ENCODE assay signal across 33 cellular contexts in genomic region chr11:68938088-68938487, GRCh38. TPM values are rescaled to one million over a fixed set of nuclear protein-coding genes. Genes with fewer than 3 reads are reported as not detected.
"Had no signal": no experiment of that assay in that cellular context is flagged by ENCODE, and none has a peak within 500 bp of the region (broad histone marks: within the 10 kb centered on the region; RNA-seq: fewer than 3 reads in every experiment).

No MANE protein-coding gene starts in this region.

- H3K4me1 Mint-ChIP-seq: activated CD4-positive, alpha-beta memory T cell treated with anti-CD3 and anti-CD28 coated beads, Interleukin-2, amount 10 ng/mL, durations not matched to agents 7 days and 5 days; activated CD4-positive, alpha-beta T cell treated with anti-CD3 and anti-CD28 coated beads, Interleukin-2, amount 10 ng/mL, durations not matched to agents 7 days and 5 days; activated naive CD4-positive, alpha-beta T cell treated with anti-CD3 and anti-CD28 coated beads, Interleukin-2, amount 50 U/mL, for 24 hours; neural crest cell had no signal

- H3K27ac ChIP-seq: breast epithelium, colonic mucosa, foreskin keratinocyte, heart right ventricle, parathyroid adenoma, psoas muscle had no signal

- H2AFZ ChIP-seq: parathyroid adenoma had no signal

- H3K4me1 ChIP-seq: breast epithelium, colonic mucosa, foreskin keratinocyte, heart right ventricle, parathyroid adenoma, psoas muscle had no signal

- H3K9me3 Mint-ChIP-seq: activated CD4-positive, alpha-beta memory T cell treated with anti-CD3 and anti-CD28 coated beads, Interleukin-2, amount 10 ng/mL, durations not matched to agents 7 days and 5 days; activated CD4-positive, alpha-beta T cell treated with anti-CD3 and anti-CD28 coated beads, Interleukin-2, amount 10 ng/mL, durations not matched to agents 7 days and 5 days; activated naive CD4-positive, alpha-beta T cell treated with anti-CD3 and anti-CD28 coated beads, Interleukin-2, amount 50 U/mL, for 24 hours; activated naive CD8-positive, alpha-beta T cell treated with anti-CD3 and anti-CD28 coated beads, Interleukin-2, amount 50 U/mL, for 24 hours; activated T-cell treated with anti-CD3 and anti-CD28 coated beads, Interleukin-2, amount 50 U/mL, for 24 hours; effector memory CD8-positive, alpha-beta T cell; naive B cell; neural crest cell had no signal

- H3K4me3 ChIP-seq: breast epithelium, colonic mucosa, dorsolateral prefrontal cortex, heart right ventricle, psoas muscle, testis had no signal

- H3K9ac ChIP-seq: parathyroid adenoma had no signal

- H3K4me3 Mint-ChIP-seq: activated CD4-positive, alpha-beta memory T cell treated with anti-CD3 and anti-CD28 coated beads, Interleukin-2, amount 10 ng/mL, durations not matched to agents 7 days and 5 days; activated CD4-positive, alpha-beta T cell treated with anti-CD3 and anti-CD28 coated beads, Interleukin-2, amount 10 ng/mL, durations not matched to agents 7 days and 5 days; activated naive CD4-positive, alpha-beta T cell treated with anti-CD3 and anti-CD28 coated beads, Interleukin-2, amount 50 U/mL, for 24 hours; activated naive CD8-positive, alpha-beta T cell treated with anti-CD3 and anti-CD28 coated beads, Interleukin-2, amount 50 U/mL, for 24 hours; activated T-cell treated with anti-CD3 and anti-CD28 coated beads, Interleukin-2, amount 50 U/mL, for 24 hours; effector memory CD8-positive, alpha-beta T cell; naive B cell; neural crest cell had no signal

- DNase-seq: activated CD4-positive, alpha-beta memory T cell treated with anti-CD3 and anti-CD28 coated beads, Interleukin-2, amount 10 ng/mL, durations not matched to agents 7 days and 5 days; activated CD4-positive, alpha-beta T cell treated with anti-CD3 and anti-CD28 coated beads for 1 hour; activated CD4-positive, alpha-beta T cell treated with anti-CD3 and anti-CD28 coated beads, Interleukin-2, amount 10 ng/mL, durations not matched to agents 7 days and 5 days; activated CD8-positive, alpha-beta memory T cell treated with anti-CD3 and anti-CD28 coated beads, Interleukin-2, amount 50 U/mL, for 48 hours; activated gamma-delta T cell; activated naive CD8-positive, alpha-beta T cell treated with anti-CD3 and anti-CD28 coated beads, Interleukin-2, amount 50 U/mL, for 24 hours; activated T-cell treated with anti-CD3 and anti-CD28 coated beads, Interleukin-2, amount 50 U/mL, for 24 hours; amygdala; central memory CD4-positive, alpha-beta T cell; colonic mucosa; effector memory CD8-positive, alpha-beta T cell; foreskin keratinocyte; heart right ventricle; left ventricle myocardium superior; naive B cell; occipital lobe; psoas muscle; stimulated activated CD4-positive, alpha-beta T cell treated with anti-CD3 and anti-CD28 coated beads, Interleukin-2, amount 100 ng/mL, for 48 hours; stimulated activated naive CD4-positive, alpha-beta T cell treated with Interleukin-2 at 50 U/mL for 16 hours; T-helper 2 cell; testis; trophoblast cell had no signal

- H3K36me3 ChIP-seq: breast epithelium had no signal

- ATAC-seq: activated naive CD8-positive, alpha-beta T cell treated with anti-CD3 and anti-CD28 coated beads, Interleukin-2, amount 50 U/mL, for 24 hours; effector memory CD8-positive, alpha-beta T cell; foreskin keratinocyte; left ventricle myocardium superior; psoas muscle; right cardiac atrium had no signal

- H3K9me3 ChIP-seq: breast epithelium, colonic mucosa, heart right ventricle, psoas muscle, testis had no signal

- H3K27me3 Mint-ChIP-seq: activated CD4-positive, alpha-beta memory T cell treated with anti-CD3 and anti-CD28 coated beads, Interleukin-2, amount 10 ng/mL, durations not matched to agents 7 days and 5 days; activated CD4-positive, alpha-beta T cell treated with anti-CD3 and anti-CD28 coated beads, Interleukin-2, amount 10 ng/mL, durations not matched to agents 7 days and 5 days; activated naive CD4-positive, alpha-beta T cell treated with anti-CD3 and anti-CD28 coated beads, Interleukin-2, amount 50 U/mL, for 24 hours; activated naive CD8-positive, alpha-beta T cell treated with anti-CD3 and anti-CD28 coated beads, Interleukin-2, amount 50 U/mL, for 24 hours; activated T-cell treated with anti-CD3 and anti-CD28 coated beads, Interleukin-2, amount 50 U/mL, for 24 hours; effector memory CD8-positive, alpha-beta T cell; naive B cell had no signal

- H3K27ac Mint-ChIP-seq: activated CD4-positive, alpha-beta memory T cell treated with anti-CD3 and anti-CD28 coated beads, Interleukin-2, amount 10 ng/mL, durations not matched to agents 7 days and 5 days; activated CD4-positive, alpha-beta T cell treated with anti-CD3 and anti-CD28 coated beads, Interleukin-2, amount 10 ng/mL, durations not matched to agents 7 days and 5 days; activated naive CD4-positive, alpha-beta T cell treated with anti-CD3 and anti-CD28 coated beads, Interleukin-2, amount 50 U/mL, for 24 hours; activated naive CD8-positive, alpha-beta T cell treated with anti-CD3 and anti-CD28 coated beads, Interleukin-2, amount 50 U/mL, for 24 hours had no signal

- H3K27me3 ChIP-seq: breast epithelium, colonic mucosa, dorsolateral prefrontal cortex, foreskin keratinocyte, heart right ventricle, testis had no signal

RNA-seq across cellular contexts. Expression of gene MRGPRD, which starts 42.7 kb away (rescaled TPM):
- total RNA-seq: activated CD4-positive, alpha-beta memory T cell treated with anti-CD3 and anti-CD28 coated beads, Interleukin-2, amount 10 ng/mL, durations not matched to agents 7 days and 5 days; activated CD4-positive, alpha-beta T cell treated with anti-CD3 and anti-CD28 coated beads, Interleukin-2, amount 10 ng/mL, durations not matched to agents 7 days and 5 days; breast epithelium; colonic mucosa; dorsolateral prefrontal cortex; endothelial cell of umbilical vein; foreskin keratinocyte; glomerular endothelial cell; heart right ventricle; left ventricle myocardium superior; lung microvascular endothelial cell; mucosa of gallbladder; neural crest cell; occipital lobe; psoas muscle; right cardiac atrium; testis had no signal
- polyA plus RNA-seq: endothelial cell of umbilical vein, esophagus, foreskin keratinocyte, heart right ventricle, psoas muscle, right cardiac atrium had no signal
